8 cellular contexts compared by ENCODE assay signal in genomic region chrX:68831405-68832100, GRCh38. TPM values are rescaled to one million over a fixed set of nuclear protein-coding genes. Genes with fewer than 3 reads are reported as not detected.
A peak's percentile ranks its signal among the peaks of the same experiment; 100 is the strongest.
DNase-seq lines count a peak whose midpoint lies in the region; ATAC-seq, FAIRE-seq and TF ChIP-seq lines count a peak whose summit lies in the region.

No MANE protein-coding gene starts in this region.

- no peaks in the 10 kb centered on the region for H3K36me3 Mint-ChIP-seq in activated CD8-positive, alpha-beta T cell treated with anti-CD3 and anti-CD28 coated beads, Interleukin-2, amount 10 ng/mL, durations not matched to agents 7 days and 5 days (ENCODE audit: low read depth)
- H3K36me3 Mint-ChIP-seq in glutamatergic neuron (ENCODE audit: unreplicated experiment): no peaks in the 10 kb centered on the region

- H3K27me3 ChIP-seq in HAP-1 (ENCODE audit: low read depth): no peaks in the 10 kb centered on the region

- H3K4me1 Mint-ChIP-seq in activated CD8-positive, alpha-beta T cell treated with anti-CD3 and anti-CD28 coated beads, Interleukin-2, amount 10 ng/mL, durations not matched to agents 7 days and 5 days (ENCODE audit: low read depth): peaks cover 18% of the 10 kb centered on the region
- peaks cover 7% of the 10 kb centered on the region for H3K4me1 Mint-ChIP-seq in glutamatergic neuron (ENCODE audit: low read depth, unreplicated experiment)

- POLR2A ChIA-PET in activated CD8-positive, alpha-beta T cell treated with anti-CD3 and anti-CD28 coated beads, Interleukin-2, amount 10 ng/mL, durations not matched to agents 7 days and 5 days (lab: Charles Lee): no interaction called here

- peaks cover 5% of the 10 kb centered on the region for H3K27me3 Mint-ChIP-seq in activated CD8-positive, alpha-beta T cell treated with anti-CD3 and anti-CD28 coated beads, Interleukin-2, amount 10 ng/mL, durations not matched to agents 7 days and 5 days (ENCODE audit: low read depth)
- peaks cover 6% of the 10 kb centered on the region for H3K27me3 Mint-ChIP-seq in glutamatergic neuron (ENCODE audit: unreplicated experiment)

- H3K9me3 Mint-ChIP-seq in activated CD8-positive, alpha-beta T cell treated with anti-CD3 and anti-CD28 coated beads, Interleukin-2, amount 10 ng/mL, durations not matched to agents 7 days and 5 days (ENCODE audit: insufficient read depth): no peaks in the 10 kb centered on the region
- peaks cover 2% of the 10 kb centered on the region for H3K9me3 Mint-ChIP-seq in glutamatergic neuron (ENCODE audit: unreplicated experiment)

- intact Hi-C loops in sciatic nerve (cut with DNase I): loop anchor here (10.0 kb wide), 1 partner anchor 233 kb away; no protein-coding TSS in a partner anchor

- peak overlapping the region; percentile 99 for H3K4me3 ChIP-seq in HAP-1

- in situ Hi-C loops in HAP-1 (cut with MboI; ENCODE audit: low sequenced_read_pairs): no loop called here

- ATAC-seq in activated CD8-positive, alpha-beta T cell treated with anti-CD3 and anti-CD28 coated beads, Interleukin-2, amount 10 ng/mL, durations not matched to agents 7 days and 5 days: no peak
- ATAC-seq in sciatic nerve (no peak), GM21528 (IDR thresholded peaks at IDR 0.05; ENCODE audit: low FRiP score, unreplicated experiment) (no peak)

- H3K36me3 ChIP-seq in HAP-1 (replicated peaks): peaks cover 36% of the 10 kb centered on the region

- H3K27ac Mint-ChIP-seq in activated CD8-positive, alpha-beta T cell treated with anti-CD3 and anti-CD28 coated beads, Interleukin-2, amount 10 ng/mL, durations not matched to agents 7 days and 5 days: no peak overlapping the region
- H3K27ac Mint-ChIP-seq in glutamatergic neuron (ENCODE audit: unreplicated experiment): no peak overlapping the region

- FAIRE-seq in D721Med (lab: Jason Lieb, UNC): no peak

- CTCF ChIA-PET in activated CD8-positive, alpha-beta T cell treated with anti-CD3 and anti-CD28 coated beads, Interleukin-2, amount 10 ng/mL, durations not matched to agents 7 days and 5 days (lab: Charles Lee): interaction anchor here (1.2 kb wide), 1 partner anchor 391 kb away, joined by 4 read pairs; no protein-coding TSS in a partner anchor

- TF ChIP-seq CTCF in glutamatergic neuron (IDR thresholded peaks at IDR 0.05; ENCODE audit: partially characterized antibody, unreplicated experiment) (no peak), D721Med (IDR thresholded peaks at IDR 0.05; ENCODE audit: insufficient read depth, missing control alignments) (no peak)

- H3K4me1 ChIP-seq in HAP-1: peaks cover 15% of the 10 kb centered on the region

- peak in 1 of 2 experiments; percentile 22 for DNase-seq in HAP-1 (ENCODE audit: low spot score in 2 of 2)
- DNase-seq in activated CD8-positive, alpha-beta T cell treated with anti-CD3 and anti-CD28 coated beads, Interleukin-2, amount 10 ng/mL, durations not matched to agents 7 days and 5 days: no peak
- DNase-seq in glutamatergic neuron: no peak
- DNase-seq in sciatic nerve (ENCODE audit: low spot score): peak; percentile 31
- no peak for DNase-seq in D721Med (ENCODE audit: insufficient read length, low spot score)
- no peak for DNase-seq in NCI-H1436 (lab: John Stamatoyannopoulos, UW)
- DNase-seq in EL: no peak

- H3K9me3 ChIP-seq in HAP-1: no peaks in the 10 kb centered on the region

- peak overlapping the region; percentile 43 for H3K4me3 Mint-ChIP-seq in activated CD8-positive, alpha-beta T cell treated with anti-CD3 and anti-CD28 coated beads, Interleukin-2, amount 10 ng/mL, durations not matched to agents 7 days and 5 days
- peak overlapping the region; percentile 81 for H3K4me3 Mint-ChIP-seq in glutamatergic neuron (ENCODE audit: unreplicated experiment)

RNA-seq across cellular contexts. Expression of gene EFNB1, which starts 2.7 kb away (rescaled TPM):
- 1 to 10 TPM; 4.1 to 4.2 TPM for total RNA-seq in activated CD8-positive, alpha-beta T cell treated with anti-CD3 and anti-CD28 coated beads, Interleukin-2, amount 10 ng/mL, durations not matched to agents 7 days and 5 days
- total RNA-seq in glutamatergic neuron (ENCODE audit: unreplicated experiment): 5.9 TPM
- 69.5 TPM for total RNA-seq in sciatic nerve

Comparison
In these comparisons a context has a peak if more than half of its experiments do, and no peak if none do; other contexts are left out.
1. RNA of gene EFNB1, which starts 2.7 kb away (total RNA-seq): 69.5 TPM in sciatic nerve (single experiment); 5.9 TPM in glutamatergic neuron (single experiment) and 4.1 to 4.2 TPM in activated CD8-positive, alpha-beta T cell treated with anti-CD3 and anti-CD28 coated beads, Interleukin-2, amount 10 ng/mL, durations not matched to agents 7 days and 5 days; every median in the first group is over 10 times any median in the second.